Comparison of ENCODE assay signal across 26 cellular contexts in genomic region chr2:10475221-10475722, GRCh38.
"Had no signal": no experiment of that assay in that cellular context is flagged by ENCODE, and none has a peak within 500 bp of the region (broad histone marks: within the 10 kb centered on the region; RNA-seq: fewer than 3 reads in every experiment).

No MANE protein-coding gene starts in this region.

- H3K4me3 ChIP-seq: gastrocnemius medialis, hepatocyte, left ventricle myocardium inferior, thoracic aorta, uterus had no signal

- H2AFZ ChIP-seq: hepatocyte, parathyroid adenoma had no signal

- H3K9ac ChIP-seq: parathyroid adenoma had no signal

- H3K27ac ChIP-seq: epithelial cell of prostate, gastrocnemius medialis, hepatocyte, left ventricle myocardium inferior, parathyroid adenoma, thoracic aorta, uterus had no signal

- H3K4me1 Mint-ChIP-seq: central memory CD8-positive, alpha-beta T cell had no signal

- H3K4me1 ChIP-seq: gastrocnemius medialis, left ventricle myocardium inferior, uterus had no signal

- H3K27me3 ChIP-seq: gastrocnemius medialis, hepatocyte, uterus had no signal

- ATAC-seq: activated naive CD4-positive, alpha-beta T cell treated with anti-CD3 and anti-CD28 coated beads, Interleukin-2, amount 50 U/mL, for 72 hours; activated T-cell treated with anti-CD3 and anti-CD28 coated beads, Interleukin-2, amount 50 U/mL, for 4 hours; activated T-helper 17 cell treated with anti-CD3 and anti-CD28 coated beads, Interleukin-2, amount 50 U/mL, for 72 hours; gastrocnemius medialis; right cardiac atrium; T-helper 17 cell had no signal

- H3K4me2 ChIP-seq: hepatocyte had no signal

- H3K36me3 ChIP-seq: gastrocnemius medialis, left ventricle myocardium inferior, thoracic aorta, uterus had no signal

- H3K36me3 Mint-ChIP-seq: activated naive CD4-positive, alpha-beta T cell treated with anti-CD3 and anti-CD28 coated beads, Interleukin-2, amount 50 U/mL, for 72 hours; naive B cell had no signal

- H3K27me3 Mint-ChIP-seq: activated T-helper 17 cell treated with anti-CD3 and anti-CD28 coated beads, Interleukin-2, amount 50 U/mL, for 72 hours; central memory CD8-positive, alpha-beta T cell; naive B cell; stimulated activated naive CD8-positive, alpha-beta T cell treated with anti-CD3 and anti-CD28 coated beads, Interleukin-15, Interleukin-2, amounts not matched to agents 100 ng/mL and 50 ng/mL, for 24 hours had no signal

- DNase-seq: activated CD4-positive, alpha-beta memory T cell treated with anti-CD3 and anti-CD28 coated beads, Interleukin-2, amount 10 ng/mL, durations not matched to agents 7 days and 5 days; activated CD4-positive, alpha-beta T cell treated with anti-CD3 and anti-CD28 coated beads, Interleukin-2, amount 10 ng/mL, durations not matched to agents 24 days and 14 days; activated CD4-positive, CD25-positive, alpha-beta regulatory T cell treated with anti-CD3 and anti-CD28 coated beads, Interleukin-2, amount 50 U/mL, for 72 hours; activated CD8-positive, alpha-beta memory T cell treated with anti-CD3 and anti-CD28 coated beads, Interleukin-2, amount 50 U/mL, for 48 hours; activated naive CD4-positive, alpha-beta T cell; activated T-cell treated with anti-CD3 and anti-CD28 coated beads, Interleukin-2, amount 50 U/mL, for 4 hours; effector CD8-positive, alpha-beta T cell; gastrocnemius medialis; islet precursor cell; left ventricle myocardium inferior; naive B cell; nucleus accumbens; right cardiac atrium; stimulated activated CD4-positive, alpha-beta T cell treated with anti-CD3 and anti-CD28 coated beads, Interleukin-4, amount 100 ng/mL, for 1 hour; T-helper 17 cell; T1000; trophoblast cell; uterus had no signal

- H3K9me3 Mint-ChIP-seq: activated CD4-positive, alpha-beta memory T cell treated with anti-CD3 and anti-CD28 coated beads, Interleukin-2, amount 10 ng/mL, durations not matched to agents 7 days and 5 days; activated CD4-positive, alpha-beta T cell treated with anti-CD3 and anti-CD28 coated beads, Interleukin-2, amount 10 ng/mL, durations not matched to agents 24 days and 14 days; activated naive CD4-positive, alpha-beta T cell treated with anti-CD3 and anti-CD28 coated beads, Interleukin-2, amount 50 U/mL, for 72 hours; activated T-cell treated with anti-CD3 and anti-CD28 coated beads, Interleukin-2, amount 50 U/mL, for 4 hours; activated T-helper 17 cell treated with anti-CD3 and anti-CD28 coated beads, Interleukin-2, amount 50 U/mL, for 72 hours; central memory CD8-positive, alpha-beta T cell; stimulated activated naive CD8-positive, alpha-beta T cell treated with anti-CD3 and anti-CD28 coated beads, Interleukin-15, Interleukin-2, amounts not matched to agents 100 ng/mL and 50 ng/mL, for 24 hours had no signal

- H3K9me3 ChIP-seq: gastrocnemius medialis, left ventricle myocardium inferior, thoracic aorta, uterus had no signal

- H3K27ac Mint-ChIP-seq: activated CD4-positive, alpha-beta memory T cell treated with anti-CD3 and anti-CD28 coated beads, Interleukin-2, amount 10 ng/mL, durations not matched to agents 7 days and 5 days; activated CD4-positive, alpha-beta T cell treated with anti-CD3 and anti-CD28 coated beads, Interleukin-2, amount 10 ng/mL, durations not matched to agents 24 days and 14 days; activated T-helper 17 cell treated with anti-CD3 and anti-CD28 coated beads, Interleukin-2, amount 50 U/mL, for 72 hours; naive B cell; stimulated activated naive CD8-positive, alpha-beta T cell treated with anti-CD3 and anti-CD28 coated beads, Interleukin-15, Interleukin-2, amounts not matched to agents 100 ng/mL and 50 ng/mL, for 24 hours; T-helper 17 cell had no signal

- H3K4me3 Mint-ChIP-seq: activated CD4-positive, alpha-beta memory T cell treated with anti-CD3 and anti-CD28 coated beads, Interleukin-2, amount 10 ng/mL, durations not matched to agents 7 days and 5 days; activated CD4-positive, alpha-beta T cell treated with anti-CD3 and anti-CD28 coated beads, Interleukin-2, amount 10 ng/mL, durations not matched to agents 24 days and 14 days; activated T-cell treated with anti-CD3 and anti-CD28 coated beads, Interleukin-2, amount 50 U/mL, for 4 hours; activated T-helper 17 cell treated with anti-CD3 and anti-CD28 coated beads, Interleukin-2, amount 50 U/mL, for 72 hours; central memory CD8-positive, alpha-beta T cell; naive B cell; stimulated activated naive CD8-positive, alpha-beta T cell treated with anti-CD3 and anti-CD28 coated beads, Interleukin-15, Interleukin-2, amounts not matched to agents 100 ng/mL and 50 ng/mL, for 24 hours; T-helper 17 cell had no signal
